17 cellular contexts compared by ENCODE assay signal in the genomic region with DNA sequence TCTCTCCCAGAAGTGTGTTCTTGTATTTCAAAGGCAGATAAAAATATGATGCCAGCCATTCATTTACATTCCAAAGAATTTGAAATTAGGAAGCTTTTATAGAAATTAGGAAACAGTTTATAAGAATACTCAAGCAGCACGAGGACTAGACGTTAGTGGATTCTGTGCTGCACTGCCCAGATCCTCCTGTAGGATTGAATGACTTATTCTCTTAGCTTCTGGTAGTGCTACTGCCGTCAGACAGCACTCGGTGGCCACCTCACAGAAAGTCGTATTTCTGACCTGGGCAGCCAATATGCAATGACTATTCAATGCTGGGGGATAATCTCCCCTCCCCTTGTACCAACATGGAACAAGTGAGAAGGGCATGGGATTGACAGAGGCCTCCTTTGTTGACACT.
DNase-seq lines count a peak whose midpoint lies in the region; ATAC-seq and TF ChIP-seq lines count a peak whose summit lies in the region.
"Had no signal": no experiment of that assay in that cellular context is flagged by ENCODE, and none has a peak within 500 bp of the region (broad histone marks: within the 10 kb centered on the region; RNA-seq: fewer than 3 reads in every experiment).

No MANE protein-coding gene starts in this region.

- H2AFZ ChIP-seq in Loucy (ENCODE audit: low read length), result peak overlapping the region; percentile 5
- H2AFZ ChIP-seq in neural progenitor cell (replicated peaks), result peak overlapping the region; percentile 45

- H3K9me3 Mint-ChIP-seq in glutamatergic neuron (ENCODE audit: unreplicated experiment), result no peaks in the 10 kb centered on the region
- H3K9me3 Mint-ChIP-seq in neural progenitor cell, result no peaks in the 10 kb centered on the region

- H3K27me3 ChIP-seq in Loucy (ENCODE audit: insufficient read depth, low read length, poor library complexity, severe bottlenecking) (no peaks in the 10 kb centered on the region), neural progenitor cell (no peaks in the 10 kb centered on the region), prostate gland (replicated peaks; ENCODE audit: insufficient read depth) (no peaks in the 10 kb centered on the region)

- H3K4me3 ChIP-seq in Loucy (ENCODE audit: low read length, poor library complexity, severe bottlenecking) (no peak overlapping the region), neural progenitor cell (no peak overlapping the region), prostate gland (no peak overlapping the region)
- H3K4me3 ChIP-seq: HAP-1 had no signal

- peaks cover 18% of the 10 kb centered on the region for H3F3A ChIP-seq in Loucy (ENCODE audit: low read depth)
- H3F3A ChIP-seq in neural progenitor cell (ENCODE audit: low read depth), result no peaks in the 10 kb centered on the region

- H3K36me3 ChIP-seq in Loucy (ENCODE audit: insufficient read depth, low read length), result no peaks in the 10 kb centered on the region
- H3K36me3 ChIP-seq in neural progenitor cell, result no peaks in the 10 kb centered on the region
- H3K36me3 ChIP-seq in prostate gland, result no peaks in the 10 kb centered on the region
- H3K36me3 ChIP-seq: HAP-1 had no signal

- no peak overlapping the region for H3K4me3 Mint-ChIP-seq in glutamatergic neuron (ENCODE audit: unreplicated experiment)
- no peak overlapping the region for H3K4me3 Mint-ChIP-seq in neural progenitor cell
- H3K4me3 Mint-ChIP-seq: B cell; CD4-positive, alpha-beta memory T cell; HFFc6; IgD-negative memory B cell had no signal

- H3K9me2 ChIP-seq in Loucy (replicated peaks; ENCODE audit: low read depth, low read length), result no peaks in the 10 kb centered on the region

- H3K4me1 ChIP-seq in Loucy (ENCODE audit: insufficient read depth, low read length, poor library complexity, severe bottlenecking), result peaks cover 59% of the 10 kb centered on the region
- H3K4me1 ChIP-seq in neural progenitor cell, result peaks cover 19% of the 10 kb centered on the region
- H3K4me1 ChIP-seq in prostate gland (replicated peaks), result no peaks in the 10 kb centered on the region
- H3K4me1 ChIP-seq: HAP-1 had no signal

- TF ChIP-seq CTCF in Loucy (conservative IDR thresholded peaks at IDR 0.05; ENCODE audit: low read length), result no peak
- TF ChIP-seq CTCF in glutamatergic neuron (IDR thresholded peaks at IDR 0.05; ENCODE audit: partially characterized antibody, unreplicated experiment), result peak; percentile 17
- no peak for TF ChIP-seq CTCF in neural progenitor cell (IDR thresholded peaks at IDR 0.05)
- TF ChIP-seq CTCF in prostate gland (IDR thresholded peaks at IDR 0.05), result no peak

- H3K27me3 Mint-ChIP-seq in glutamatergic neuron (ENCODE audit: unreplicated experiment) (no peaks in the 10 kb centered on the region), neural progenitor cell (ENCODE audit: insufficient read depth, low read depth) (no peaks in the 10 kb centered on the region)
- H3K27me3 Mint-ChIP-seq: B cell; CD4-positive, alpha-beta memory T cell; IgD-negative memory B cell had no signal

- H3K9ac ChIP-seq in Loucy (ENCODE audit: low read depth, low read length, poor library complexity, severe bottlenecking), result no peak overlapping the region
- H3K9ac ChIP-seq in neural progenitor cell, result no peak overlapping the region

- no peaks in the 10 kb centered on the region for H3K36me3 Mint-ChIP-seq in glutamatergic neuron (ENCODE audit: unreplicated experiment)
- no peaks in the 10 kb centered on the region for H3K36me3 Mint-ChIP-seq in neural progenitor cell
- H3K36me3 Mint-ChIP-seq: CD4-positive, alpha-beta memory T cell; IgD-negative memory B cell had no signal

- H3K4me2 ChIP-seq in Loucy (ENCODE audit: low read depth, low read length, poor library complexity, severe bottlenecking) (no peak overlapping the region), neural progenitor cell (no peak overlapping the region)

- H3K4me1 Mint-ChIP-seq in glutamatergic neuron (ENCODE audit: low read depth, unreplicated experiment) (peaks cover 3% of the 10 kb centered on the region), neural progenitor cell (peaks cover 3% of the 10 kb centered on the region)
- H3K4me1 Mint-ChIP-seq: B cell; CD4-positive, alpha-beta memory T cell; IgD-negative memory B cell had no signal

- TF ChIP-seq POLR2A in prostate gland (IDR thresholded peaks at IDR 0.05), result no peak

- DNase-seq in ELR (ENCODE audit: low read depth), result peak; percentile 37
- DNase-seq in glutamatergic neuron, result no peak
- DNase-seq in neural progenitor cell (ENCODE audit: low spot score), result no peak
- no peak for DNase-seq in prostate gland (ENCODE audit: low spot score)
- DNase-seq: CD4-positive, alpha-beta memory T cell; DND-41; GF-D8; GOT3; HFFc6; KG1 had no signal

- H3K27ac ChIP-seq in neural progenitor cell, result no peak overlapping the region
- no peak overlapping the region for H3K27ac ChIP-seq in prostate gland
- H3K27ac ChIP-seq: C4-2B had no signal

- intact Hi-C loops in prostate gland (cut with DNase I), result no loop called here

- H3K9me3 ChIP-seq in Loucy (ENCODE audit: insufficient read depth, low read depth, low read length) (no peaks in the 10 kb centered on the region), neural progenitor cell (ENCODE audit: low read depth) (no peaks in the 10 kb centered on the region), prostate gland (no peaks in the 10 kb centered on the region)
- H3K9me3 ChIP-seq: HAP-1 had no signal

- H4K20me1 ChIP-seq in Loucy (ENCODE audit: insufficient read depth, low read length, poor library complexity, severe bottlenecking) (no peaks in the 10 kb centered on the region), neural progenitor cell (ENCODE audit: low read depth) (no peaks in the 10 kb centered on the region)

- no peak for ATAC-seq in HG02885 (IDR thresholded peaks at IDR 0.05; ENCODE audit: poor library complexity, unreplicated experiment)
- no peak for ATAC-seq in HG02642 (IDR thresholded peaks at IDR 0.05; ENCODE audit: poor library complexity, unreplicated experiment)

- H3K79me2 ChIP-seq in Loucy (ENCODE audit: insufficient read depth, low read length) (no peaks in the 10 kb centered on the region), neural progenitor cell (ENCODE audit: low read depth) (no peaks in the 10 kb centered on the region)

- H3K27ac Mint-ChIP-seq in glutamatergic neuron (ENCODE audit: unreplicated experiment) (no peak overlapping the region), neural progenitor cell (no peak overlapping the region)
- H3K27ac Mint-ChIP-seq: B cell; CD4-positive, alpha-beta memory T cell; HFFc6; IgD-negative memory B cell had no signal

- 82% methylated on average over 5 of the region's 5 CpGs for WGBS in prostate gland
